ENCODE assay signal across 1 cellular context in the genomic region with DNA sequence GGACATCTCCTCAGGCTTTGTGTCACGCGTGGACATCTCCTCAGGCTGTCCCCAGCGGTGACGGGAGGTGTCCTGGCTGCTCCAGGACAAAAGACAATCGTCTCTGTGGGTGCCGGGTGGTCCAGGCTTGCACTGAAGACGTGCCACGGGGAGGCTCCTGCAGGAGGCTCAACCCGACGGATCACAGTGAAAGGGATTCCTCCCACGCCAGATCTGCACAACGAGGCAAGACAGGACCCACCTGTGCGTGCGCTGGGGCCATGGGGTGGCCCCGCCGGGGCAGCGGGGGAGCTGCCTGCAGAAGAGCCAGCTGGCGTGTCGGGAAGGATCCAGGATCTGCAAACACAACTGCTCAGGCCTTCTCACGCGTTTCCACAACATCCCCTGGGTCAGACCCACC.
A peak's percentile ranks its signal among the peaks of the same experiment; 100 is the strongest.
TF ChIP-seq lines count a peak whose summit lies in the region.

No MANE protein-coding gene starts in this region.

TF ChIP-seq in K562, 482 proteins besides CTCF, POLR2A, EP300 and RAD21:
- TF ChIP-seq, protein P1, sequence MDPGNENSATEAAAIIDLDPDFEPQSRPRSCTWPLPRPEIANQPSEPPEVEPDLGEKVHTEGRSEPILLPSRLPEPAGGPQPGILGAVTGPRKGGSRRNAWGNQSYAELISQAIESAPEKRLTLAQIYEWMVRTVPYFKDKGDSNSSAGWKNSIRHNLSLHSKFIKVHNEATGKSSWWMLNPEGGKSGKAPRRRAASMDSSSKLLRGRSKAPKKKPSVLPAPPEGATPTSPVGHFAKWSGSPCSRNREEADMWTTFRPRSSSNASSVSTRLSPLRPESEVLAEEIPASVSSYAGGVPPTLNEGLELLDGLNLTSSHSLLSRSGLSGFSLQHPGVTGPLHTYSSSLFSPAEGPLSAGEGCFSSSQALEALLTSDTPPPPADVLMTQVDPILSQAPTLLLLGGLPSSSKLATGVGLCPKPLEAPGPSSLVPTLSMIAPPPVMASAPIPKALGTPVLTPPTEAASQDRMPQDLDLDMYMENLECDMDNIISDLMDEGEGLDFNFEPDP (CRISPR knock-in tag; IDR thresholded peaks at IDR 0.05): no peak
- TF ChIP-seq ZNF3 (CRISPR knock-in tag; IDR thresholded peaks at IDR 0.05): no peak
- peak; percentile 46; the same call in 1 of the 2 replicates for TF ChIP-seq SAFB (IDR thresholded peaks at IDR 0.05; ENCODE audit: borderline replicate concordance, low read depth, low read length)
TF ChIP-seq in K562: peak in this region for 1.
